23 cellular contexts compared by ENCODE assay signal in genomic region chr4:136150046-136150445, GRCh38.
"Had no signal": no experiment of that assay in that cellular context is flagged by ENCODE, and none has a peak within 500 bp of the region (broad histone marks: within the 10 kb centered on the region; RNA-seq: fewer than 3 reads in every experiment).

No MANE protein-coding gene starts in this region.

- DNase-seq: cortex of kidney; effector memory CD8-positive, alpha-beta T cell; hypothalamus; kidney; mucosa of descending colon; naive B cell; nucleus accumbens; right cardiac atrium; sigmoid colon; stimulated activated CD4-positive, alpha-beta T cell treated with anti-CD3 and anti-CD28 coated beads, Interleukin-2, amount 100 ng/mL, for 24 hours; stimulated activated CD4-positive, alpha-beta T cell treated with anti-CD3 and anti-CD28 coated beads, Interleukin-4, amount 100 ng/mL, for 24 hours; stimulated activated naive CD8-positive, alpha-beta T cell treated with anti-CD3 and anti-CD28 coated beads, Interleukin-15, Interleukin-2, amounts not matched to agents 100 U/mL and 50 U/mL, for 24 hours; substantia nigra; testis; tibial artery; upper lobe of left lung had no signal

- ATAC-seq: effector memory CD8-positive, alpha-beta T cell; left lobe of liver; mucosa of descending colon; natural killer cell treated with Interleukin-12 subunit alpha and Interleukin-12 subunit beta and Interleukin-15 and Interleukin-18, amount 100 ng/mL, for 72 hours; right cardiac atrium; stimulated activated effector memory CD8-positive, alpha-beta T cell treated with anti-CD3 and anti-CD28 coated beads, Interleukin-12 subunit alpha, Interleukin-12 subunit beta, amount 100 ng/mL, for 72 hours; stimulated activated naive CD8-positive, alpha-beta T cell treated with anti-CD3 and anti-CD28 coated beads, Interleukin-15, Interleukin-2, amounts not matched to agents 100 U/mL and 50 U/mL, for 24 hours had no signal

- FAIRE-seq: frontal cortex, kidney, urothelium cell line had no signal

- H3K4me1 ChIP-seq: prostate gland, sigmoid colon, testis, tibial artery, upper lobe of left lung had no signal

- H3K4me3 ChIP-seq: lung, mucosa of descending colon, prostate gland, sigmoid colon, testis, tibial artery, upper lobe of left lung had no signal

- H3K9me3 ChIP-seq: prostate gland, sigmoid colon, testis, tibial artery had no signal

- H3K27ac ChIP-seq: prostate gland, sigmoid colon, testis, tibial artery, upper lobe of left lung had no signal

- H3K36me3 ChIP-seq: prostate gland, sigmoid colon, tibial artery, upper lobe of left lung had no signal

- H3K27me3 ChIP-seq: sigmoid colon, testis, tibial artery, upper lobe of left lung had no signal
